1 cellular context compared by ENCODE assay signal in the genomic region with DNA sequence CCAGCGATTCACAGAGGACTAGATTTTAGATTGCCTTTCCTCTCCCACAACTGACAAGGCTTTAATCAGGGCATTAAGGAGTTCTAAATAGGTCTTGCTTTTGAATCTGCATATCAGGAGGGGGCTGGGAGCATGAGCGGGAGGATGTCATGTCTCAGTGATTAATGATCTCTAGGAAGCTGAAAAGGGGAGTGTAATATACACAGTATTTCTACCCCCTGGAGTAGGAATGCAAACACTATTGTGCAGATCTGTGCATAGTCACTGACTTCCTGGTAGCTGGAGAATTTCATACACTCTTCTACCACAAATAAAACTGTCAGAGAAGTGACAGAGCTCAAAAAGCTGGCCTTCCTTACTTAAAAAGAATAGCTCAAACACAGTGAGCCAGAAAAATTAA.
TF ChIP-seq lines count a peak whose summit lies in the region.

No MANE protein-coding gene starts in this region.

TF ChIP-seq in GM23338, 12 proteins besides CTCF, POLR2A, EP300 and RAD21 (continued from another document):
- TF ChIP-seq ZNF331 (CRISPR knock-in tag; IDR thresholded peaks at IDR 0.05; ENCODE audit: low read depth) (no peak), EZH2phosphoT487 (IDR thresholded peaks at IDR 0.05; ENCODE audit: unreplicated experiment) (no peak), POLR2AphosphoS5 (IDR thresholded peaks at IDR 0.05; ENCODE audit: low read depth) (no peak)
